37 cellular contexts compared by ENCODE assay signal in genomic region chr4:182227611-182228010, GRCh38. TPM values are rescaled to one million over a fixed set of nuclear protein-coding genes. Genes with fewer than 3 reads are reported as not detected.
"Had no signal": no experiment of that assay in that cellular context is flagged by ENCODE, and none has a peak within 500 bp of the region (broad histone marks: within the 10 kb centered on the region; RNA-seq: fewer than 3 reads in every experiment).

No MANE protein-coding gene starts in this region.

- H3K27ac ChIP-seq: adrenal gland, ascending aorta, body of pancreas, brain microvascular endothelial cell, breast epithelium, cardiac muscle cell had no signal

- H3K27me3 ChIP-seq: adrenal gland, ascending aorta, body of pancreas, brain microvascular endothelial cell, cardiac muscle cell had no signal

- H3K4me1 ChIP-seq: adrenal gland, ascending aorta, body of pancreas, breast epithelium had no signal

- DNase-seq: activated effector memory CD4-positive, alpha-beta T cell treated with anti-CD3 and anti-CD28 coated beads, Interleukin-2, amount 50 U/mL, for 16 hours; activated effector memory CD4-positive, alpha-beta T cell treated with Interleukin-2 at 50 U/mL for 16 hours; activated gamma-delta T cell; activated gamma-delta T cell treated with Interleukin-2 at 50 U/mL for 16 hours; activated naive CD4-positive, alpha-beta T cell; activated naive CD4-positive, alpha-beta T cell treated with anti-CD3 and anti-CD28 coated beads for 36 hours; activated naive CD4-positive, alpha-beta T cell treated with anti-CD3 and anti-CD28 coated beads, Interleukin-2, amount 10 ng/mL, durations not matched to agents 7 days and 5 days; activated naive CD4-positive, alpha-beta T cell treated with anti-CD3 and anti-CD28 coated beads, Interleukin-2, amount 50 U/mL, for 16 hours; activated naive CD8-positive, alpha-beta T cell treated with anti-CD3 and anti-CD28 coated beads for 36 hours; activated naive CD8-positive, alpha-beta T cell treated with anti-CD3 and anti-CD28 coated beads, Interleukin-2, amount 10 ng/mL, durations not matched to agents 7 days and 5 days; activated naive CD8-positive, alpha-beta T cell treated with anti-CD3 and anti-CD28 coated beads, Interleukin-2, amount 50 U/mL, for 24 hours; activated T-cell treated with anti-CD3 and anti-CD28 coated beads for 4 hours; activated T-cell treated with anti-CD3 and anti-CD28 coated beads, Interleukin-2, amount 50 U/mL, for 1 hour; activated T-cell treated with anti-CD3 and anti-CD28 coated beads, Interleukin-2, amount 50 U/mL, for 24 hours; activated T-cell treated with anti-CD3 and anti-CD28 coated beads, Interleukin-2, amount 50 U/mL, for 4 hours; activated T-cell treated with anti-CD3 and anti-CD28 coated beads, Interleukin-2, amount 50 U/mL, for 48 hours; activated T-cell treated with anti-CD3 and anti-CD28 coated beads, Interleukin-2, amount 50 U/mL, for 72 hours; adrenal gland; amniotic stem cell; amygdala; anterior cingulate cortex; aorta; body of pancreas; brain microvascular endothelial cell; caudate nucleus; central memory CD4-positive, alpha-beta T cell; cerebellar nuclear complex had no signal

- H3K27ac Mint-ChIP-seq: activated naive CD4-positive, alpha-beta T cell treated with anti-CD3 and anti-CD28 coated beads for 36 hours; activated naive CD4-positive, alpha-beta T cell treated with anti-CD3 and anti-CD28 coated beads, Interleukin-2, amount 10 ng/mL, durations not matched to agents 7 days and 5 days; activated naive CD4-positive, alpha-beta T cell treated with anti-CD3 and anti-CD28 coated beads, Interleukin-2, amount 50 U/mL, for 24 hours; activated naive CD4-positive, alpha-beta T cell treated with anti-CD3 and anti-CD28 coated beads, Interleukin-2, amount 50 U/mL, for 72 hours; activated naive CD8-positive, alpha-beta T cell; activated naive CD8-positive, alpha-beta T cell treated with anti-CD3 and anti-CD28 coated beads for 36 hours; activated naive CD8-positive, alpha-beta T cell treated with anti-CD3 and anti-CD28 coated beads, Interleukin-2, amount 10 ng/mL, durations not matched to agents 7 days and 5 days; activated naive CD8-positive, alpha-beta T cell treated with anti-CD3 and anti-CD28 coated beads, Interleukin-2, amount 50 U/mL, for 24 hours; activated T-cell treated with anti-CD3 and anti-CD28 coated beads, Interleukin-2, amount 50 U/mL, for 24 hours; activated T-cell treated with anti-CD3 and anti-CD28 coated beads, Interleukin-2, amount 50 U/mL, for 72 hours; activated T-helper 17 cell treated with anti-CD3 and anti-CD28 coated beads, Interleukin-2, amount 50 U/mL, for 72 hours; activated T-helper 2 cell treated with anti-CD3 and anti-CD28 coated beads, Interferon-gamma antibody, Interleukin-2, Interleukin-4, amounts not matched to agents 10 μg/mL and 5 μg/mL and 100 μg/mL, durations not matched to agents 14 hours and 24 hours and 36 hours had no signal

- ATAC-seq: activated naive CD4-positive, alpha-beta T cell treated with anti-CD3 and anti-CD28 coated beads, Interleukin-2, amount 50 U/mL, for 72 hours; activated naive CD8-positive, alpha-beta T cell treated with anti-CD3 and anti-CD28 coated beads, Interleukin-2, amount 50 U/mL, for 24 hours; activated T-cell treated with anti-CD3 and anti-CD28 coated beads, Interleukin-2, amount 50 U/mL, for 4 hours; activated T-cell treated with anti-CD3 and anti-CD28 coated beads, Interleukin-2, amount 50 U/mL, for 72 hours; activated T-helper 17 cell treated with anti-CD3 and anti-CD28 coated beads, Interleukin-2, amount 50 U/mL, for 72 hours; body of pancreas had no signal

- H3K9me3 Mint-ChIP-seq: activated naive CD4-positive, alpha-beta T cell treated with anti-CD3 and anti-CD28 coated beads for 36 hours; activated naive CD4-positive, alpha-beta T cell treated with anti-CD3 and anti-CD28 coated beads, Interleukin-2, amount 10 ng/mL, durations not matched to agents 7 days and 5 days; activated naive CD4-positive, alpha-beta T cell treated with anti-CD3 and anti-CD28 coated beads, Interleukin-2, amount 50 U/mL, for 24 hours; activated naive CD8-positive, alpha-beta T cell treated with anti-CD3 and anti-CD28 coated beads for 36 hours; activated naive CD8-positive, alpha-beta T cell treated with anti-CD3 and anti-CD28 coated beads, Interleukin-2, amount 10 ng/mL, durations not matched to agents 7 days and 5 days; activated T-cell treated with anti-CD3 and anti-CD28 coated beads, Interleukin-2, amount 50 U/mL, for 24 hours; activated T-cell treated with anti-CD3 and anti-CD28 coated beads, Interleukin-2, amount 50 U/mL, for 4 hours; activated T-cell treated with anti-CD3 and anti-CD28 coated beads, Interleukin-2, amount 50 U/mL, for 72 hours; activated T-helper 17 cell treated with anti-CD3 and anti-CD28 coated beads, Interleukin-2, amount 50 U/mL, for 72 hours; activated T-helper 2 cell treated with anti-CD3 and anti-CD28 coated beads, Interferon-gamma antibody, Interleukin-2, Interleukin-4, amounts not matched to agents 10 μg/mL and 5 μg/mL and 100 μg/mL, durations not matched to agents 14 hours and 24 hours and 36 hours; brain had no signal

- H3K36me3 ChIP-seq: adrenal gland, ascending aorta, brain microvascular endothelial cell, breast epithelium, cardiac muscle cell had no signal

- H3K9me3 ChIP-seq: adrenal gland, ascending aorta, body of pancreas, breast epithelium had no signal

- H3K27me3 Mint-ChIP-seq: activated naive CD4-positive, alpha-beta T cell treated with anti-CD3 and anti-CD28 coated beads, Interleukin-2, amount 10 ng/mL, durations not matched to agents 7 days and 5 days; activated naive CD4-positive, alpha-beta T cell treated with anti-CD3 and anti-CD28 coated beads, Interleukin-2, amount 50 U/mL, for 24 hours; activated naive CD8-positive, alpha-beta T cell; activated naive CD8-positive, alpha-beta T cell treated with anti-CD3 and anti-CD28 coated beads for 36 hours; activated naive CD8-positive, alpha-beta T cell treated with anti-CD3 and anti-CD28 coated beads, Interleukin-2, amount 10 ng/mL, durations not matched to agents 7 days and 5 days; activated naive CD8-positive, alpha-beta T cell treated with anti-CD3 and anti-CD28 coated beads, Interleukin-2, amount 50 U/mL, for 24 hours; activated T-cell treated with anti-CD3 and anti-CD28 coated beads, Interleukin-2, amount 50 U/mL, for 24 hours; brain; central memory CD8-positive, alpha-beta T cell had no signal

- H3K4me3 Mint-ChIP-seq: activated naive CD4-positive, alpha-beta T cell treated with anti-CD3 and anti-CD28 coated beads for 36 hours; activated naive CD4-positive, alpha-beta T cell treated with anti-CD3 and anti-CD28 coated beads, Interleukin-2, amount 10 ng/mL, durations not matched to agents 7 days and 5 days; activated naive CD4-positive, alpha-beta T cell treated with anti-CD3 and anti-CD28 coated beads, Interleukin-2, amount 50 U/mL, for 24 hours; activated naive CD8-positive, alpha-beta T cell; activated naive CD8-positive, alpha-beta T cell treated with anti-CD3 and anti-CD28 coated beads for 36 hours; activated naive CD8-positive, alpha-beta T cell treated with anti-CD3 and anti-CD28 coated beads, Interleukin-2, amount 10 ng/mL, durations not matched to agents 7 days and 5 days; activated naive CD8-positive, alpha-beta T cell treated with anti-CD3 and anti-CD28 coated beads, Interleukin-2, amount 50 U/mL, for 24 hours; activated T-cell treated with anti-CD3 and anti-CD28 coated beads, Interleukin-2, amount 50 U/mL, for 24 hours; activated T-cell treated with anti-CD3 and anti-CD28 coated beads, Interleukin-2, amount 50 U/mL, for 4 hours; activated T-cell treated with anti-CD3 and anti-CD28 coated beads, Interleukin-2, amount 50 U/mL, for 72 hours; activated T-helper 17 cell treated with anti-CD3 and anti-CD28 coated beads, Interleukin-2, amount 50 U/mL, for 72 hours; brain; central memory CD8-positive, alpha-beta T cell had no signal

- H3K4me1 Mint-ChIP-seq: activated naive CD4-positive, alpha-beta T cell treated with anti-CD3 and anti-CD28 coated beads, Interleukin-2, amount 10 ng/mL, durations not matched to agents 7 days and 5 days; activated naive CD4-positive, alpha-beta T cell treated with anti-CD3 and anti-CD28 coated beads, Interleukin-2, amount 50 U/mL, for 24 hours; activated naive CD8-positive, alpha-beta T cell treated with anti-CD3 and anti-CD28 coated beads for 36 hours; activated naive CD8-positive, alpha-beta T cell treated with anti-CD3 and anti-CD28 coated beads, Interleukin-2, amount 10 ng/mL, durations not matched to agents 7 days and 5 days; activated naive CD8-positive, alpha-beta T cell treated with anti-CD3 and anti-CD28 coated beads, Interleukin-2, amount 50 U/mL, for 24 hours; activated T-helper 17 cell treated with anti-CD3 and anti-CD28 coated beads, Interleukin-2, amount 50 U/mL, for 72 hours; central memory CD8-positive, alpha-beta T cell had no signal

- H3K4me3 ChIP-seq: adrenal gland, ascending aorta, body of pancreas, breast epithelium, cardiac muscle cell had no signal

- H3K36me3 Mint-ChIP-seq: activated naive CD4-positive, alpha-beta T cell treated with anti-CD3 and anti-CD28 coated beads, Interleukin-2, amount 10 ng/mL, durations not matched to agents 7 days and 5 days; activated naive CD4-positive, alpha-beta T cell treated with anti-CD3 and anti-CD28 coated beads, Interleukin-2, amount 50 U/mL, for 24 hours; activated naive CD4-positive, alpha-beta T cell treated with anti-CD3 and anti-CD28 coated beads, Interleukin-2, amount 50 U/mL, for 72 hours; activated naive CD8-positive, alpha-beta T cell; activated naive CD8-positive, alpha-beta T cell treated with anti-CD3 and anti-CD28 coated beads for 36 hours; activated naive CD8-positive, alpha-beta T cell treated with anti-CD3 and anti-CD28 coated beads, Interleukin-2, amount 10 ng/mL, durations not matched to agents 7 days and 5 days had no signal

RNA-seq across cellular contexts. Expression of gene TENM3, which starts 15.6 kb away (rescaled TPM):
- total RNA-seq: activated naive CD4-positive, alpha-beta T cell treated with anti-CD3 and anti-CD28 coated beads for 36 hours; activated naive CD4-positive, alpha-beta T cell treated with anti-CD3 and anti-CD28 coated beads, Interleukin-2, amount 50 U/mL, for 72 hours; activated naive CD8-positive, alpha-beta T cell treated with anti-CD3 and anti-CD28 coated beads for 36 hours; activated naive CD8-positive, alpha-beta T cell treated with anti-CD3 and anti-CD28 coated beads, Interleukin-2, amount 10 ng/mL, durations not matched to agents 7 days and 5 days; activated T-helper 17 cell treated with anti-CD3 and anti-CD28 coated beads, Interleukin-2, amount 50 U/mL, for 72 hours had no signal
